In the genomic region with DNA sequence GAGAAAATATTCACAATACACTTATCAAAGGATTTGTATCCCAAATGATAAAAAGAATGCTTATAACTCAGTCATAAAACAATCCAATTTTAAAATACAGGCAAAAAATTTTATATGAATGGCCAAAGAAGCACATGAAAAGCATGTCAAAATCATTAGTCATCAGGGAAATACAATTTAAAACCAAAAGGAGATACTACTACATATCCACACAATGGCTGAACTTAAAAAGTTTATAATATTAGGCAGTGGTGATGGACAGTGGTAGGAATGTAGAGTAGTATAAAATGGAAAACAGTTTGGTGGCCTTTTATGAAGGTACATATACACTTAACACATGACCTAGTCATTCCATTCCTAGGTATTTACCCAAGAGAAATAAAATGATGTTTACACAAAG, we compare ENCODE assay signal across 19 cellular contexts. TPM values are rescaled to one million over a fixed set of nuclear protein-coding genes. Genes with fewer than 3 reads are reported as not detected.
DNase-seq lines count a peak whose midpoint lies in the region; ATAC-seq, FAIRE-seq and TF ChIP-seq lines count a peak whose summit lies in the region.
"Had no signal": no experiment of that assay in that cellular context is flagged by ENCODE, and none has a peak within 500 bp of the region (broad histone marks: within the 10 kb centered on the region; RNA-seq: fewer than 3 reads in every experiment).

No MANE protein-coding gene starts in this region.

- H4K5ac ChIP-seq in IMR-90 (ENCODE audit: low read depth, low read length) = no peak overlapping the region

- no peak for TF ChIP-seq CTCF in C4-2B (conservative IDR thresholded peaks at IDR 0.05)
- TF ChIP-seq CTCF in IMR-90 (conservative IDR thresholded peaks at IDR 0.05; ENCODE audit: low read depth, low read length) = no peak
- TF ChIP-seq CTCF in brain (conservative IDR thresholded peaks at IDR 0.05) = no peak
- TF ChIP-seq CTCF in osteocyte (IDR thresholded peaks at IDR 0.05) = no peak
- TF ChIP-seq CTCF in D721Med (IDR thresholded peaks at IDR 0.05; ENCODE audit: insufficient read depth, missing control alignments) = no peak

- H3K27me3 Mint-ChIP-seq in brain = no peaks in the 10 kb centered on the region
- no peaks in the 10 kb centered on the region for H3K27me3 Mint-ChIP-seq in osteocyte (ENCODE audit: unreplicated experiment)
- H3K27me3 Mint-ChIP-seq: activated naive CD4-positive, alpha-beta T cell treated with anti-CD3 and anti-CD28 coated beads, Interleukin-2, amount 50 U/mL, for 24 hours; naive thymus-derived CD8-positive, alpha-beta T cell had no signal

- POLR2A ChIA-PET in IMR-90 (lab: Charles Lee; ENCODE audit: unreplicated experiment) = no interaction called here

- H3K36me3 Mint-ChIP-seq in brain (peaks cover 49% of the 10 kb centered on the region), osteocyte (ENCODE audit: unreplicated experiment) (peaks cover 11% of the 10 kb centered on the region)

- CTCF ChIA-PET in IMR-90 (lab: Yijun Ruan, JAX) = no interaction called here

- no peak overlapping the region for H3K4me2 ChIP-seq in IMR-90 (ENCODE audit: low read depth, low read length)

- H3K9me3 ChIP-seq in IMR-90 (ENCODE audit: control insufficient read depth, insufficient read depth, low read length) = no peaks in the 10 kb centered on the region

- no peak overlapping the region for H4K8ac ChIP-seq in IMR-90 (ENCODE audit: low read depth in 2 of 2, low read length in 2 of 2)

- H3K23ac ChIP-seq in IMR-90 (ENCODE audit: low read depth, low read length) = no peak overlapping the region

- intact Hi-C loops in IMR-90 (cut with micrococcal nuclease) = no loop called here

- peaks cover 33% of the 10 kb centered on the region for H3K4me1 Mint-ChIP-seq in brain
- H3K4me1 Mint-ChIP-seq in osteocyte (ENCODE audit: unreplicated experiment) = peaks cover 48% of the 10 kb centered on the region

- H3K18ac ChIP-seq in IMR-90 (ENCODE audit: low read depth, low read length) = no peak overlapping the region

- TF ChIP-seq RAD21 in IMR-90 (IDR thresholded peaks at IDR 0.05; ENCODE audit: low read length) = no peak

- dilution Hi-C loops in IMR-90 (cut with HindIII; ENCODE audit: low sequenced_read_pairs, unreplicated experiment) = no loop called here

- no peak for FAIRE-seq in D721Med (lab: Jason Lieb, UNC)
- FAIRE-seq: urothelium cell line had no signal

- H2AK5ac ChIP-seq in IMR-90 (ENCODE audit: low read depth, low read length) = no peak overlapping the region

- H3K27ac Mint-ChIP-seq in brain = peak overlapping the region in 3 of 5 experiments; percentile 52 to 80 (median 57)
- no peak overlapping the region for H3K27ac Mint-ChIP-seq in osteocyte (ENCODE audit: unreplicated experiment)
- H3K27ac Mint-ChIP-seq: activated naive CD4-positive, alpha-beta T cell treated with anti-CD3 and anti-CD28 coated beads, Interleukin-2, amount 50 U/mL, for 24 hours; H9 had no signal

- no peak overlapping the region for H2BK20ac ChIP-seq in IMR-90 (ENCODE audit: low read depth, low read length)

- H3K9me1 ChIP-seq in IMR-90 (ENCODE audit: insufficient read depth, low read length) = no peaks in the 10 kb centered on the region; the same call in 1 of the 2 replicates

- H3K27me3 ChIP-seq in IMR-90 (ENCODE audit: control insufficient read depth, insufficient read depth, low read length) = no peaks in the 10 kb centered on the region

- H3K4ac ChIP-seq in IMR-90 (ENCODE audit: low read depth, low read length) = no peak overlapping the region

- H3K9ac ChIP-seq in IMR-90 (ENCODE audit: low read depth, low read length) = no peak overlapping the region

- in situ Hi-C loops in IMR-90 (cut with MboI; ENCODE audit: low sequenced_read_pairs) = no loop called here

- H3K4me1 ChIP-seq in IMR-90 (ENCODE audit: control insufficient read depth, insufficient read depth, low read length) = peaks cover 13% of the 10 kb centered on the region

- no peak overlapping the region for H2BK15ac ChIP-seq in IMR-90 (ENCODE audit: low read depth, low read length)

- H2BK120ac ChIP-seq in IMR-90 (ENCODE audit: low read depth, low read length) = no peak overlapping the region

- H3K79me1 ChIP-seq in IMR-90 (ENCODE audit: low read depth in 1 of 2, low read length in 2 of 2) = peaks cover 27 to 45% of the 10 kb centered on the region in 2 experiments

- H2BK5ac ChIP-seq in IMR-90 (ENCODE audit: low read depth, low read length, poor library complexity, severe bottlenecking) = peak overlapping the region; percentile 17

- no peaks in the 10 kb centered on the region; the same call in 1 of the 2 replicates for H4K20me1 ChIP-seq in IMR-90 (ENCODE audit: insufficient read depth, low read length)

- H3K27ac ChIP-seq in C4-2B = peak overlapping the region; percentile 74
- no peak overlapping the region for H3K27ac ChIP-seq in IMR-90 (ENCODE audit: insufficient read depth, low read length)

- peaks cover 0 to 9% (median 0%) of the 10 kb centered on the region in 5 experiments for H3K9me3 Mint-ChIP-seq in brain
- peaks cover 4% of the 10 kb centered on the region for H3K9me3 Mint-ChIP-seq in osteocyte (ENCODE audit: unreplicated experiment)
- H3K9me3 Mint-ChIP-seq: activated naive CD4-positive, alpha-beta T cell treated with anti-CD3 and anti-CD28 coated beads, Interleukin-2, amount 50 U/mL, for 24 hours; H9; immature natural killer cell; naive thymus-derived CD8-positive, alpha-beta T cell had no signal

- BruUV-seq in IMR-90 (replicated peaks; lab: Mats Ljungman, UMichigan) = no TSS peak

- TF ChIP-seq POLR2A in IMR-90 (IDR thresholded peaks at IDR 0.05; ENCODE audit: low read depth, low read length) = no peak

- H4K91ac ChIP-seq in IMR-90 (ENCODE audit: insufficient read depth, low read depth, low read length) = no peak overlapping the region

- H3K4me3 ChIP-seq in IMR-90 (ENCODE audit: insufficient read depth, low read depth, low read length) = no peak overlapping the region

- H3K4me3 Mint-ChIP-seq in brain (no peak overlapping the region), osteocyte (ENCODE audit: unreplicated experiment) (no peak overlapping the region)
- H3K4me3 Mint-ChIP-seq: activated naive CD4-positive, alpha-beta T cell treated with anti-CD3 and anti-CD28 coated beads, Interleukin-2, amount 50 U/mL, for 24 hours; H9; immature natural killer cell had no signal

- H2AK9ac ChIP-seq in IMR-90 (replicated peaks; ENCODE audit: low read depth, low read length, poor library complexity) = no peak overlapping the region

- no peaks in the 10 kb centered on the region; the same call in 1 of the 2 replicates for H3K36me3 ChIP-seq in IMR-90 (ENCODE audit: control insufficient read depth, insufficient read depth, low read length)

- no peak overlapping the region for H3K56ac ChIP-seq in IMR-90 (ENCODE audit: extremely low read depth, insufficient read depth, low read length)

- no peak for ATAC-seq in IMR-90 (ENCODE audit: low read depth)
- no peak for ATAC-seq in HG03108 (IDR thresholded peaks at IDR 0.05; ENCODE audit: unreplicated experiment)
- ATAC-seq: naive thymus-derived CD8-positive, alpha-beta T cell; Panc1 had no signal

- peak; percentile 39 for DNase-seq in IMR-90
- DNase-seq in iris pigment epithelial cell (ENCODE audit: low read depth) = peak; percentile 53
- no peak for DNase-seq in osteocyte (ENCODE audit: extremely low spot score, unreplicated experiment)
- no peak for DNase-seq in NCI-H345 (lab: John Stamatoyannopoulos, UW)
- no peak for DNase-seq in D721Med (ENCODE audit: insufficient read length, low spot score)
- DNase-seq: activated CD4-positive, alpha-beta T cell treated with anti-CD3 and anti-CD28 coated beads, Interleukin-2, amount 50 U/mL, for 1 hour; erythroblast; H9; head of caudate nucleus; immature natural killer cell; naive thymus-derived CD8-positive, alpha-beta T cell; NCI-H1436; stimulated activated CD4-positive, alpha-beta T cell treated with anti-CD3 and anti-CD28 coated beads, Interleukin-4, amount 100 ng/mL, for 24 hours had no signal

- no peak overlapping the region for H3K14ac ChIP-seq in IMR-90 (replicated peaks; ENCODE audit: low read depth, low read length)

- no peak overlapping the region for H2AFZ ChIP-seq in IMR-90 (replicated peaks; ENCODE audit: low read length, poor library complexity)

TF ChIP-seq in IMR-90, 13 proteins besides CTCF, POLR2A, EP300 and RAD21 (continues in another document):
- TF ChIP-seq, protein P1, sequence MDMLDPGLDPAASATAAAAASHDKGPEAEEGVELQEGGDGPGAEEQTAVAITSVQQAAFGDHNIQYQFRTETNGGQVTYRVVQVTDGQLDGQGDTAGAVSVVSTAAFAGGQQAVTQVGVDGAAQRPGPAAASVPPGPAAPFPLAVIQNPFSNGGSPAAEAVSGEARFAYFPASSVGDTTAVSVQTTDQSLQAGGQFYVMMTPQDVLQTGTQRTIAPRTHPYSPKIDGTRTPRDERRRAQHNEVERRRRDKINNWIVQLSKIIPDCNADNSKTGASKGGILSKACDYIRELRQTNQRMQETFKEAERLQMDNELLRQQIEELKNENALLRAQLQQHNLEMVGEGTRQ (IDR thresholded peaks at IDR 0.05; ENCODE audit: low read depth, low read length) = no peak
- TF ChIP-seq NFE2L2 (IDR thresholded peaks at IDR 0.05; ENCODE audit: low read depth, low read length) (no peak), SMC3 (IDR thresholded peaks at IDR 0.05; ENCODE audit: low read depth, low read length) (no peak), FOS (IDR thresholded peaks at IDR 0.05; ENCODE audit: low read depth, low read length) (no peak)

RNA-seq across cellular contexts. Expression of gene CMC2, which starts 12.2 kb away (rescaled TPM):
- total RNA-seq in IMR-90 (2012; rRNA removed) (57.0 and 81.4 TPM in 2 replicates), osteocyte (37.8 and 42.2 TPM in 2 replicates)
- polyA plus RNA-seq in IMR-90 (2012; rRNA removed) (104 and 108 TPM in 2 replicates), brain (ENCODE audit: insufficient read depth, low read depth, low replicate concordance) (95.9 TPM)
- 75.5 and 109 TPM in 2 replicates for polyA plus RNA-seq in IMR-90 (2012; cell fraction: cytosol; rRNA removed)
- 19.9 and 36.3 TPM in 2 replicates for polyA plus RNA-seq in IMR-90 (2012; cell fraction: nucleus; rRNA removed; ENCODE audit: low replicate concordance)

RNA-seq across cellular contexts. Expression of gene CENPN, which starts 12.6 kb away (rescaled TPM):
- total RNA-seq in IMR-90 (2012; rRNA removed) (22.8 and 34.4 TPM in 2 replicates), osteocyte (7.2 and 10.0 TPM in 2 replicates)
- polyA plus RNA-seq in IMR-90 (2012; rRNA removed) (20.5 and 37.4 TPM in 2 replicates), brain (ENCODE audit: insufficient read depth, low read depth, low replicate concordance) (27.3 TPM)
- polyA plus RNA-seq in IMR-90 (2012; cell fraction: cytosol; rRNA removed) = 3.3 and 7.3 TPM in 2 replicates
- polyA plus RNA-seq in IMR-90 (2012; cell fraction: nucleus; rRNA removed; ENCODE audit: low replicate concordance) = 4.6 and 6.2 TPM in 2 replicates

RNA-seq across cellular contexts. Expression of gene ATMIN, which starts 41.2 kb away (rescaled TPM):
- total RNA-seq in IMR-90 (2012; rRNA removed) = 38.9 and 45.9 TPM in 2 replicates
- 13.5 and 15.8 TPM in 2 replicates for polyA plus RNA-seq in IMR-90 (2012; rRNA removed)
- polyA plus RNA-seq in IMR-90 (2012; cell fraction: cytosol; rRNA removed) = 5.0 and 5.6 TPM in 2 replicates
- 1.9 and 13.6 TPM in 2 replicates for polyA plus RNA-seq in IMR-90 (2012; cell fraction: nucleus; rRNA removed; ENCODE audit: low replicate concordance)
- 29.1 TPM for polyA plus RNA-seq in brain (ENCODE audit: insufficient read depth, low read depth, low replicate concordance)
- 35.0 and 39.2 TPM in 2 replicates for total RNA-seq in osteocyte

Comparison
In these comparisons a context has a peak if more than half of its experiments do, and no peak if none do; other contexts are left out.
1. DNase-seq: peak in IMR-90 (single experiment) and iris pigment epithelial cell (single experiment); none in osteocyte (single experiment), NCI-H345 (single experiment) and D721Med (single experiment).